Comparison of ENCODE assay signal across 10 cellular contexts in the genomic region with DNA sequence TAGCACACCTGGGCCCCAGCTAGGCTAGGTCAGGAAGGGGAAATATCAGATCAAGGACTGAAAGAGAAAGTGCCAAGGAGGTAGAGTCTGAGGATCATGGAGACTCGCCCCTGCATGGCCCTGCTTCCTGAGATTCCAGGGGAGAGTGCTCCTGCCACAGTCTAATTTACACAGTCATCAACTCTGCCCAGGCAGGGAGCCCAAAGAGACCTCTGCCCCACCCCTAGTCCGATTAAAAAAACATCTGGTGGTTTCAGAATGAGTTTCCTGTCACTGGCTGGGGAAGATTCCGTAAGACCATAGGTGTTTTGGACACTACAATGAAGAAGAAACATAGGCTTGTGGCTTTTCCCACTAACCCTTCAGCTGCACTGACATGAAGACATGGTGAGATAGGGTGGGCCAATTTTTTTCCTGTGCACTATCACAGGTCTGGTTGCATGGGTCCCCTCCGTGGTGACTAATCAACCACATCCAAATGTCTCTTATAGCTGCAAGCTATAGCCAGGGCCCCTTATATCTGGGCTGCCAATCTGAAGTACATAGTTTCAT. TPM values are rescaled to one million over a fixed set of nuclear protein-coding genes. Genes with fewer than 3 reads are reported as not detected.
DNase-seq lines count a peak whose midpoint lies in the region; ATAC-seq and TF ChIP-seq lines count a peak whose summit lies in the region.
"Had no signal": no experiment of that assay in that cellular context is flagged by ENCODE, and none has a peak within 500 bp of the region (broad histone marks: within the 10 kb centered on the region; RNA-seq: fewer than 3 reads in every experiment).

No MANE protein-coding gene starts in this region.

- no peaks in the 10 kb centered on the region for H3K36me3 ChIP-seq in KMS-11 (ENCODE audit: insufficient read depth)
- H3K36me3 ChIP-seq in stomach = no peaks in the 10 kb centered on the region
- H3K36me3 ChIP-seq in psoas muscle (ENCODE audit: insufficient read depth in 1 of 2, low read depth in 1 of 2) = no peaks in the 10 kb centered on the region

- H3K4me3 ChIP-seq in KMS-11 (IDR thresholded peaks at IDR 0.05; ENCODE audit: insufficient read depth, low read depth, low read length) (no peak overlapping the region), stomach (no peak overlapping the region), psoas muscle (no peak overlapping the region)

- TF ChIP-seq CTCF in KMS-11 (conservative IDR thresholded peaks at IDR 0.05; ENCODE audit: low read depth, low read length) (no peak), foreskin keratinocyte (conservative IDR thresholded peaks at IDR 0.05) (no peak), stomach (IDR thresholded peaks at IDR 0.05) (no peak), psoas muscle (IDR thresholded peaks at IDR 0.05) (no peak)

- H3K9ac ChIP-seq in KMS-11 = no peak overlapping the region

- no peak for TF ChIP-seq POLR2A in stomach (IDR thresholded peaks at IDR 0.05)

- H3K79me2 ChIP-seq in KMS-11 (ENCODE audit: insufficient read depth, low read depth) = no peaks in the 10 kb centered on the region

- H4K20me1 ChIP-seq in KMS-11 (ENCODE audit: insufficient read depth) = no peaks in the 10 kb centered on the region

- intact Hi-C loops in stomach (cut with DNase I; ENCODE audit: low total_unique reads) (no loop called here), psoas muscle (cut with DNase I) (no loop called here)

- H3K9me3 ChIP-seq in stomach = no peaks in the 10 kb centered on the region
- no peaks in the 10 kb centered on the region for H3K9me3 ChIP-seq in psoas muscle

- peak in 1 of 2 donors; percentile 56 for DNase-seq in foreskin keratinocyte
- no peak for DNase-seq in stomach
- no peak for DNase-seq in RPMI8226
- no peak for DNase-seq in psoas muscle
- no peak for DNase-seq in effector CD4-positive, alpha-beta T cell

- no peak overlapping the region for H2AFZ ChIP-seq in KMS-11 (ENCODE audit: low read depth)

- ATAC-seq in GM18511 (IDR thresholded peaks at IDR 0.05; ENCODE audit: unreplicated experiment) (peak; percentile 99), GM21576 (IDR thresholded peaks at IDR 0.05; ENCODE audit: unreplicated experiment) (peak; percentile 94), foreskin keratinocyte (peak; percentile 72), psoas muscle (no peak)

- no peak for TF ChIP-seq EP300 in stomach (IDR thresholded peaks at IDR 0.05)

- H3K27me3 ChIP-seq in KMS-11 (ENCODE audit: insufficient read depth, low read depth) = no peaks in the 10 kb centered on the region
- no peaks in the 10 kb centered on the region for H3K27me3 ChIP-seq in foreskin keratinocyte
- H3K27me3 ChIP-seq in stomach = no peaks in the 10 kb centered on the region
- H3K27me3 ChIP-seq in psoas muscle (ENCODE audit: insufficient read depth in 3 of 3, low read length in 2 of 3) = no peaks in the 10 kb centered on the region

- H3K4me1 ChIP-seq in KMS-11 (ENCODE audit: low read depth, poor library complexity, severe bottlenecking) (peaks cover 54% of the 10 kb centered on the region), foreskin keratinocyte (no peaks in the 10 kb centered on the region), stomach (no peaks in the 10 kb centered on the region), psoas muscle (no peaks in the 10 kb centered on the region)

- H3K4me2 ChIP-seq in KMS-11 = peak overlapping the region; percentile 64

- H3K27ac ChIP-seq in KMS-11 (peak overlapping the region; percentile 24; the same call in 1 of the 2 replicates), foreskin keratinocyte (no peak overlapping the region), stomach (no peak overlapping the region), psoas muscle (no peak overlapping the region)

- WGBS in stomach, 5 donors = 30 to 48% (median 45%) methylated on average over 3 to 4 of the region's 4 CpGs
- WGBS in psoas muscle, 3 donors = 39 to 41% (median 39%) methylated on average over 4 of the region's 4 CpGs

RNA-seq across cellular contexts. Expression of a gene that starts 31.5 kb away (rescaled TPM):
- total RNA-seq in foreskin keratinocyte (not detected in 2 replicates), stomach (1 to 10 TPM in 1 of 5 donors, under 1 TPM in 1, not detected in 3; 0.92 to 2.9 TPM), psoas muscle (1 to 10 TPM in 1 of 4 donors, under 1 TPM in 2, not detected in 1; 0.29 to 1.0 (median 0.83) TPM)
- polyA plus RNA-seq in foreskin keratinocyte (not detected in 2 replicates), stomach (1 to 10 TPM; 1.6 to 4.0 (median 2.3) TPM), psoas muscle (under 1 TPM; 0.22 to 0.59 (median 0.32) TPM)
- total RNA-seq: astrocyte, myocyte had no signal

RNA-seq across cellular contexts. Expression of a gene that starts 56.0 kb away (rescaled TPM):
- not detected in 2 replicates for total RNA-seq in foreskin keratinocyte
- not detected in 2 replicates for polyA plus RNA-seq in foreskin keratinocyte
- total RNA-seq in stomach = 1 to 10 TPM in 1 of 5 donors, under 1 TPM in 1, not detected in 3; 0.92 to 2.0 TPM
- polyA plus RNA-seq in stomach = 1 to 10 TPM in 2 of 3 donors, under 1 TPM in 1; 0.44 to 1.8 (median 1.8) TPM
- under 1 TPM in 1 of 4 donors, not detected in 3; 0.76 TPM for total RNA-seq in psoas muscle
- under 1 TPM; 0.08 to 0.42 (median 0.14) TPM for polyA plus RNA-seq in psoas muscle
- total RNA-seq: astrocyte, myocyte had no signal

Comparison
In these comparisons a context has a peak if more than half of its experiments do, and no peak if none do; other contexts are left out.
1. ATAC-seq: peak in GM18511 (single experiment), GM21576 (single experiment) and foreskin keratinocyte (single experiment); none in psoas muscle (0 of 4).